In the genomic region with DNA sequence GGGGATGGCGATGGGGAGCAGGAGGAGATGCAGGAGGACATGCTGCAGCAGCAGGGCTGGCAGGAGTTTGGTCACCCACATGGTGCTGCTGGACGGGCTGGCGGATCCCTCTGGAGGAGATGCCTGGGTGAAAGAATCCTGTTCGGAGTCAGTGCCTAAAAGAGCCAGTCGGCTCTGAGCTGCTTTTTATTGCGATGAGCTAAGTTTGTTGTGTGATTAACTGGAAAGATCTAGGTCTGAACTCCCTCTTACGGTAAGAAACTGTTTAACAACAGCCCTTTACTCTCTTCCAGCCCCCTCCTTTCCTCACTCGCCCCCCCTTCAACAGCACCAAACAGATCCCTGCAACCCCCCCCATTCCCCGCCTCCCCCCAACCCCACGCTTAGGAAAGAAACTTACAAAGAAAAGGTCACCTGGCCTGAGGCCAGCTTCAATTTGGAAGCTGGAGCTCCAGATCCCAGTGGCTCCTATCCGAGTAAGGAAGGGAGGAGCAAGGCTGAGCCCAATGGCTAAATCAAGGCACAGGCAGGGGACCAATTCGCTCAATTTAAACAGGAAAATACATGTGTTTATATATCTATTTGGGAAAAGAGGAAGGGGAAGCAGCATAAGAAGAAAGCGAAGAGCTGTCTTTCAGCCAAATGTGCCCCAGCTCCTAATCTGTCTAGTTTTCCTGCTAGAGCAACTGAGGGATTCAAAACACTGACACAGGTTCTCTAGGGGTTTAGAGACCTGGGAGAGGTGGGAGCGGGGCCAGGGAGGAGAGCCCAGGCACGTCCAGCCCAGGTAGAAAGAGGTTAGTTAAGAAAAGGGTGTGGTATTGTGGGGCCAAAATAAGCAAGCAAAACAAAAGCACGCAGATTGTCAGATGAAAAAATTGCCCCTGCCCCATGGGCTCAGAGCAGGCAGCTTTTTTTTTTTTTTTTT, we compare ENCODE assay signal across 3 cellular contexts.
TF ChIP-seq lines count a peak whose summit lies in the region.

Gene HGF (minus strand): TSS at position 157 of the 928 bp plus-strand sequence. CDS start 76 bp downstream, at position 81.

TF ChIP-seq in liver, 16 proteins besides CTCF, POLR2A, EP300 and RAD21 (continued from another document):
- TF ChIP-seq FOXA1 (IDR thresholded peaks at IDR 0.05): no peak

TF ChIP-seq in HepG2, 621 proteins besides CTCF, POLR2A, EP300 and RAD21:
- no peak for TF ChIP-seq CHD4 (IDR thresholded peaks at IDR 0.05; ENCODE audit: borderline replicate concordance, low read length)
- no peak for TF ChIP-seq ZNF850 (CRISPR knock-in tag; conservative IDR thresholded peaks at IDR 0.05)
- no peak for TF ChIP-seq ZNF598 (CRISPR knock-in tag; IDR thresholded peaks at IDR 0.05; ENCODE audit: borderline replicate concordance)

TF ChIP-seq in GM12891, 5 proteins besides CTCF, POLR2A, EP300 and RAD21 (continued from another document):
- TF ChIP-seq SPI1 (IDR thresholded peaks at IDR 0.05; ENCODE audit: low read depth, low read length) (no peak), POLR2AphosphoS5 (IDR thresholded peaks at IDR 0.05; ENCODE audit: low read depth, low read length) (no peak), PAX5 (IDR thresholded peaks at IDR 0.05; ENCODE audit: insufficient read depth, low read length, severe bottlenecking) (no peak)
